In genomic region chr12:95286713-95287112, GRCh38 we compare ENCODE assay signal across 16 cellular contexts.
DNase-seq lines count a peak whose midpoint lies in the region; FAIRE-seq and TF ChIP-seq lines count a peak whose summit lies in the region.
"Had no signal": no experiment of that assay in that cellular context is flagged by ENCODE, and none has a peak within 500 bp of the region (broad histone marks: within the 10 kb centered on the region; RNA-seq: fewer than 3 reads in every experiment).

No MANE protein-coding gene starts in this region.

- H3K4me1 Mint-ChIP-seq in nephron progenitor cell = peaks cover 8% of the 10 kb centered on the region

- peak overlapping the region; percentile 23 for H3K27ac Mint-ChIP-seq in nephron progenitor cell

- in situ Hi-C loops in Caki2 (cut with HindIII; ENCODE audit: low pct_unique_long_range_greater_than_20kb, low sequenced_read_pairs) = no loop called here

- H3K9me3 Mint-ChIP-seq in nephron progenitor cell = no peaks in the 10 kb centered on the region

- peak; percentile 2 for FAIRE-seq in RCC 7860 (lab: Jason Lieb, UNC)
- FAIRE-seq: GM12878 had no signal

- DNase-seq in Caki2 (ENCODE audit: low read depth) (peak; percentile 8), RCC 7860 (ENCODE audit: low spot score) (peak; percentile 36), fibroblast of villous mesenchyme (ENCODE audit: low read depth) (peak; percentile 25), nephron progenitor cell (peak; percentile 7), DMS153 (lab: John Stamatoyannopoulos, UW) (no peak), GDM1 (lab: John Stamatoyannopoulos, UW) (no peak), NCI-H510A treated with DMSO at 0.1 percent for 48 hours (lab: John Stamatoyannopoulos, UW) (no peak), activated T-cell treated with anti-CD3 and anti-CD28 coated beads for 4 hours (no peak)
- DNase-seq: C1 segment of cervical spinal cord; GOT3; NCI-H1048; NCI-H2227 treated with DMSO at 0.1 percent for 48 hours; NCI-H526; NK-92 treated with Interleukin-12 subunit alpha and Interleukin-12 subunit beta, amount 100 ng/mL, for 24 hours; OCI-M1 had no signal

- no peak overlapping the region for H3K4me3 ChIP-seq in fibroblast of villous mesenchyme (ENCODE audit: low read depth, low read length)
- H3K4me3 ChIP-seq: GM12878 had no signal

- TF ChIP-seq CTCF in fibroblast of villous mesenchyme (IDR thresholded peaks at IDR 0.05; ENCODE audit: insufficient read depth, low read depth, low read length) (no peak), nephron progenitor cell (IDR thresholded peaks at IDR 0.05) (no peak)

- H3K27me3 Mint-ChIP-seq in nephron progenitor cell (ENCODE audit: low read depth, poor library complexity) = no peaks in the 10 kb centered on the region

- peaks cover 78% of the 10 kb centered on the region for H3K36me3 Mint-ChIP-seq in nephron progenitor cell (ENCODE audit: low read depth)

- H3K4me3 Mint-ChIP-seq in nephron progenitor cell = peak overlapping the region; percentile 8

Comparison
In these comparisons a context has a peak if more than half of its experiments do, and no peak if none do; other contexts are left out.
1. DNase-seq: peak in Caki2 (single experiment), RCC 7860 (single experiment), fibroblast of villous mesenchyme (single experiment) and nephron progenitor cell (single experiment); none in DMS153 (single experiment), GDM1 (single experiment), NCI-H510A treated with DMSO at 0.1 percent for 48 hours (single experiment) and activated T-cell treated with anti-CD3 and anti-CD28 coated beads for 4 hours (single experiment).